Comparison of ENCODE assay signal across 25 cellular contexts in the genomic region with DNA sequence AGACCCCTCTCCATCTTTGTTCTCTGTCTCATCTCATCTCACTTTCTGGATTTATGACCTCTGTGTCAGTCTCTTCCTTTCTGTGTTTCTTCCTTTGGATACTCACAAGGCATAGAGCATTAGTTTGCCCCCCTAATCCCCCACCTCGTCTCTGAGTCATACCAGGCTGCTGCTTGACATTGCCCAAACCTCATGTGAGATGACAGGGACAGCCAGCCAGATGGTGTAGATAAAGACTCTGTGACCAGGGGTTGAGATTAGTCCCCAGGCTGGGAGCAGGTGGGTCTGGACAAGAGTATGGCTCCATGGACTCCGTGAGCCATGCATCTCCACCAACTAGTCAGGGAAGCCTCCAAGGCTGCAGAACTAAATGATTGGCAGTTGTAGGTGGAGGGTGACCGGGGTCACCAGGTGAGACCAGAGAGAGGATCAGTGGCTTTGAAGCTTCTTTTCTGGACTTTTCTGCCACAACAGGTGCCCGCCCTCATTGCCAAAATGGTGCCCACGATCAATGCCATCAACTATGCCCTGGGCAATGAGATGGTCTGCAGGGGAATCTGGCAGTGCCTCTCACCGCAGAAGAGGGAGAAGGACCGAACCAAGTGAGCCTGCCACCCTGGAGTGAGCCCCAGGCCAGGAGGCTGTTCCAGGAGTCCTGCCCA. TPM values are rescaled to one million over a fixed set of nuclear protein-coding genes. Genes with fewer than 3 reads are reported as not detected.
"Had no signal": no experiment of that assay in that cellular context is flagged by ENCODE, and none has a peak within 500 bp of the region (broad histone marks: within the 10 kb centered on the region; RNA-seq: fewer than 3 reads in every experiment).

No MANE protein-coding gene starts in this region.

- DNase-seq: activated CD4-positive, alpha-beta T cell treated with anti-CD3 and anti-CD28 coated beads for 48 hours; activated CD4-positive, alpha-beta T cell treated with anti-CD3 and anti-CD28 coated beads, Interleukin-2, amount 50 U/mL, for 4 hours; activated CD4-positive, CD25-positive, alpha-beta regulatory T cell treated with anti-CD3 and anti-CD28 coated beads, Interleukin-2, amount 50 U/mL, for 72 hours; activated effector memory CD4-positive, alpha-beta T cell treated with Interleukin-2 at 50 U/mL for 16 hours; activated naive CD4-positive, alpha-beta T cell; activated T-cell treated with anti-CD3 and anti-CD28 coated beads, Interleukin-2, amount 50 U/mL, for 24 hours; body of pancreas; central memory CD4-positive, alpha-beta T cell; MG63; MV-4-11; NCI-H1105; NCI-H1436; NCI-H1694 treated with DMSO at 0.1 percent for 48 hours; NCI-H2029 treated with DMSO at 0.1 percent for 48 hours; NCI-H345; NCI-H510A; NCI-H526 treated with DMSO at 0.1 percent for 48 hours; PC-3 had no signal

- H3K36me3 Mint-ChIP-seq: activated naive CD4-positive, alpha-beta T cell treated with anti-CD3 and anti-CD28 coated beads, Interleukin-2, amount 50 U/mL, for 24 hours; WTC11 had no signal

- H3K4me1 ChIP-seq: ascending aorta had no signal

- H3K9me3 ChIP-seq: ascending aorta, body of pancreas, MG63 had no signal

- H3K27me3 ChIP-seq: ascending aorta, body of pancreas, MG63 had no signal

- H3K4me3 Mint-ChIP-seq: activated naive CD4-positive, alpha-beta T cell treated with anti-CD3 and anti-CD28 coated beads, Interleukin-2, amount 50 U/mL, for 24 hours; activated T-cell treated with anti-CD3 and anti-CD28 coated beads, Interleukin-2, amount 50 U/mL, for 24 hours; activated T-helper 1 cell treated with anti-CD3 and anti-CD28 coated beads, Interleukin-12 subunit alpha, Interleukin-12 subunit beta, Interleukin-2, Interleukin-4 antibody, amounts not matched to agents 30 ng/mL and 10 ng/mL and 1 ng/mL, durations not matched to agents 14 hours and 24 hours and 36 hours; T-helper 1 cell treated with Interleukin-12 subunit alpha and Interleukin-12 subunit beta and Interleukin-4 antibody, amounts not matched to agents 30 μg/mL and 1 μg/mL, for 36 hours; WTC11 had no signal

- H3K4me1 Mint-ChIP-seq: activated naive CD4-positive, alpha-beta T cell treated with anti-CD3 and anti-CD28 coated beads, Interleukin-2, amount 50 U/mL, for 24 hours had no signal

- H3K36me3 ChIP-seq: ascending aorta, MG63 had no signal

- H3K27ac ChIP-seq: ascending aorta, body of pancreas had no signal

- ATAC-seq: body of pancreas, PC-3 had no signal

- H3K27ac Mint-ChIP-seq: activated naive CD4-positive, alpha-beta T cell treated with anti-CD3 and anti-CD28 coated beads, Interleukin-2, amount 50 U/mL, for 24 hours; activated T-cell treated with anti-CD3 and anti-CD28 coated beads, Interleukin-2, amount 50 U/mL, for 24 hours; activated T-helper 1 cell treated with anti-CD3 and anti-CD28 coated beads, Interleukin-12 subunit alpha, Interleukin-12 subunit beta, Interleukin-2, Interleukin-4 antibody, amounts not matched to agents 30 ng/mL and 10 ng/mL and 1 ng/mL, durations not matched to agents 14 hours and 24 hours and 36 hours; T-helper 1 cell treated with Interleukin-12 subunit alpha and Interleukin-12 subunit beta and Interleukin-4 antibody, amounts not matched to agents 30 μg/mL and 1 μg/mL, for 36 hours; WTC11 had no signal

- H3K9me3 Mint-ChIP-seq: activated naive CD4-positive, alpha-beta T cell treated with anti-CD3 and anti-CD28 coated beads, Interleukin-2, amount 50 U/mL, for 24 hours; activated T-cell treated with anti-CD3 and anti-CD28 coated beads, Interleukin-2, amount 50 U/mL, for 24 hours; activated T-helper 1 cell treated with anti-CD3 and anti-CD28 coated beads, Interleukin-12 subunit alpha, Interleukin-12 subunit beta, Interleukin-2, Interleukin-4 antibody, amounts not matched to agents 30 ng/mL and 10 ng/mL and 1 ng/mL, durations not matched to agents 14 hours and 24 hours and 36 hours; T-helper 1 cell treated with Interleukin-12 subunit alpha and Interleukin-12 subunit beta and Interleukin-4 antibody, amounts not matched to agents 30 μg/mL and 1 μg/mL, for 36 hours had no signal

- H3K4me3 ChIP-seq: ascending aorta, body of pancreas, MG63 had no signal

RNA-seq across cellular contexts. Expression of gene RGR, which starts 13.3 kb away (rescaled TPM):
- total RNA-seq: activated CD8-positive, alpha-beta memory T cell treated with anti-CD3 and anti-CD28 coated beads for 36 hours; activated T-helper 1 cell treated with anti-CD3 and anti-CD28 coated beads, Interleukin-12 subunit alpha, Interleukin-12 subunit beta, Interleukin-2, Interleukin-4 antibody, amounts not matched to agents 30 ng/mL and 10 ng/mL and 1 ng/mL, durations not matched to agents 14 hours and 24 hours and 36 hours; ascending aorta; body of pancreas; bronchial epithelial cell; PC-3; WTC11 had no signal

RNA-seq across cellular contexts. Expression of gene LRIT1, which starts 16.8 kb away (rescaled TPM):
- total RNA-seq: activated CD8-positive, alpha-beta memory T cell treated with anti-CD3 and anti-CD28 coated beads for 36 hours; activated T-helper 1 cell treated with anti-CD3 and anti-CD28 coated beads, Interleukin-12 subunit alpha, Interleukin-12 subunit beta, Interleukin-2, Interleukin-4 antibody, amounts not matched to agents 30 ng/mL and 10 ng/mL and 1 ng/mL, durations not matched to agents 14 hours and 24 hours and 36 hours; ascending aorta; body of pancreas; bronchial epithelial cell; PC-3; WTC11 had no signal

RNA-seq across cellular contexts. Expression of gene LRIT2, which starts 32.8 kb away (rescaled TPM):
- total RNA-seq: activated CD8-positive, alpha-beta memory T cell treated with anti-CD3 and anti-CD28 coated beads for 36 hours; activated T-helper 1 cell treated with anti-CD3 and anti-CD28 coated beads, Interleukin-12 subunit alpha, Interleukin-12 subunit beta, Interleukin-2, Interleukin-4 antibody, amounts not matched to agents 30 ng/mL and 10 ng/mL and 1 ng/mL, durations not matched to agents 14 hours and 24 hours and 36 hours; ascending aorta; body of pancreas; bronchial epithelial cell; PC-3; WTC11 had no signal
